ENCODE assay signal across 1 cellular context in genomic region chr18:79756826-79757225, GRCh38.
TF ChIP-seq lines count a peak whose summit lies in the region.

No MANE protein-coding gene starts in this region.

TF ChIP-seq in GM12878, 131 proteins besides CTCF, POLR2A, EP300 and RAD21:
- TF ChIP-seq, protein P1, sequence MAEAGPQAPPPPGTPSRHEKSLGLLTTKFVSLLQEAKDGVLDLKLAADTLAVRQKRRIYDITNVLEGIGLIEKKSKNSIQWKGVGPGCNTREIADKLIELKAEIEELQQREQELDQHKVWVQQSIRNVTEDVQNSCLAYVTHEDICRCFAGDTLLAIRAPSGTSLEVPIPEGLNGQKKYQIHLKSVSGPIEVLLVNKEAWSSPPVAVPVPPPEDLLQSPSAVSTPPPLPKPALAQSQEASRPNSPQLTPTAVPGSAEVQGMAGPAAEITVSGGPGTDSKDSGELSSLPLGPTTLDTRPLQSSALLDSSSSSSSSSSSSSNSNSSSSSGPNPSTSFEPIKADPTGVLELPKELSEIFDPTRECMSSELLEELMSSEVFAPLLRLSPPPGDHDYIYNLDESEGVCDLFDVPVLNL (IDR thresholded peaks at IDR 0.05; ENCODE audit: low read depth, low read length): no peak
- TF ChIP-seq BCL3 (IDR thresholded peaks at IDR 0.05; ENCODE audit: borderline replicate concordance, insufficient read depth, low read depth, low read length, poor library complexity, severe bottlenecking): peak; percentile 21
